Comparison of ENCODE assay signal across 1 cellular context in genomic region chr2:118539290-118539689, GRCh38.
TF ChIP-seq lines count a peak whose summit lies in the region.

No MANE protein-coding gene starts in this region.

TF ChIP-seq in K562, 482 proteins besides CTCF, POLR2A, EP300 and RAD21 (continued from another document):
- peak; percentile 61 for TF ChIP-seq CTCFL (IDR thresholded peaks at IDR 0.05; ENCODE audit: borderline replicate concordance, insufficient read depth, low read depth, low read length, poor library complexity, severe bottlenecking)
